18 cellular contexts compared by ENCODE assay signal in the genomic region with DNA sequence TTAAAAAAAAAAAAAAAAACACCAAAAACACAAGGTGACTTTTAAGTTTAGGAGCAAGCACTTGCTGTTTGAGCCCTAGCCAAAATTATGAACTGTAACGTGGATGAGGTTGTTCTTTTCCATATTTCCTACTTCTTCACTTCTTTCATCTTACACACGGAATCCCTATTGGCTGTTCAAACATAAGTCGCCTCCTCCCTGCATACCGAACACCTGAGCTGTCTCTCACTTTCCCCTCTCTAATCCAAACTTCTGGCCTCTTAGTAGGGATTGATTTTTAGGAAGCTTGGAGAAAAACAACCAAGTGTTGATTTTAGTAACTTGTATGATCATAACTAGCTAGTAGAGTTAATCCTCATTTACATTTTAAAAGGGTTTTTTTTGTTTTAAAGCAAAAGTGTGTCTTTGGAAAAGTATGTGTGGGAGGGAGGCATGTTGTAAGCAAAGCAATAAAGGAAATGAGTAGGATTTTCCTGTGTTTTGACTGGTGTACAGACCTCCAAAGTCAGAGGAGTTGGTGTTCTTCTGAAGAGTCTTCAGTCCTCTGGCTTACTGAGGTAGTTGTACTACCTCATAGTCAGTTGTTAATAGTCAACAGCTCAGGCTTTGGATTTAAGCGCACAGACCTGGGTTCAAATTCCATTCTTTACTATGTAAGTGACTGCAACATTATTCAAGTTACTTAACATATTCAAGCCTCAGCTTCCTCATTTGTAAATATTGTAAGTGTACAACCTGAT. TPM values are rescaled to one million over a fixed set of nuclear protein-coding genes. Genes with fewer than 3 reads are reported as not detected.
DNase-seq lines count a peak whose midpoint lies in the region; ATAC-seq, FAIRE-seq and TF ChIP-seq lines count a peak whose summit lies in the region.
"Had no signal": no experiment of that assay in that cellular context is flagged by ENCODE, and none has a peak within 500 bp of the region (broad histone marks: within the 10 kb centered on the region; RNA-seq: fewer than 3 reads in every experiment).

No MANE protein-coding gene starts in this region.

- H3K9me3 ChIP-seq in astrocyte (ENCODE audit: insufficient read depth, low read depth, low read length) (no peaks in the 10 kb centered on the region), sigmoid colon (no peaks in the 10 kb centered on the region)
- H3K9me3 ChIP-seq: HAP-1 had no signal

- no peak overlapping the region for H2AFZ ChIP-seq in astrocyte (ENCODE audit: low read depth, low read length)
- H2AFZ ChIP-seq: parathyroid adenoma had no signal

- FAIRE-seq in astrocyte (lab: Jason Lieb, UNC): no peak
- FAIRE-seq: GM12892, urothelium cell line had no signal

- H3K36me3 ChIP-seq in astrocyte (ENCODE audit: insufficient read depth, low read length): peaks cover 41% of the 10 kb centered on the region
- peaks cover 4 to 86% (median 19%) of the 10 kb centered on the region in 4 donors for H3K36me3 ChIP-seq in sigmoid colon

- DNase-seq in stimulated activated naive CD8-positive, alpha-beta T cell treated with anti-CD3 and anti-CD28 coated beads, Interleukin-15, Interleukin-2, amounts not matched to agents 100 U/mL and 50 U/mL, for 24 hours: no peak
- DNase-seq in stimulated activated naive CD8-positive, alpha-beta T cell treated with anti-CD3 and anti-CD28 coated beads, Interleukin-15, amount 100 ng/mL, for 72 hours: no peak
- DNase-seq in astrocyte (ENCODE audit: low read depth) (peak; percentile 30), kidney glomerular epithelial cell (lab: John Stamatoyannopoulos, UW) (peak; percentile 54), T1000 (lab: John Stamatoyannopoulos, UW) (no peak), sigmoid colon (no peak), GM13977 (ENCODE audit: low spot score) (no peak)
- DNase-seq: activated CD4-positive, alpha-beta T cell treated with anti-CD3 and anti-CD28 coated beads, Interleukin-2, amount 50 U/mL, for 48 hours; activated naive CD4-positive, alpha-beta T cell treated with anti-CD3 and anti-CD28 coated beads for 36 hours; cerebellar nuclear complex; DMS79 treated with DMSO at 0.1 percent for 48 hours; NCI-H1417; T-helper 2 cell had no signal

- H3K4me3 Mint-ChIP-seq in stimulated activated naive CD8-positive, alpha-beta T cell treated with anti-CD3 and anti-CD28 coated beads, Interleukin-15, amount 100 ng/mL, for 72 hours: no peak overlapping the region
- H3K4me3 Mint-ChIP-seq in astrocyte (ENCODE audit: unreplicated experiment): no peak overlapping the region
- H3K4me3 Mint-ChIP-seq: activated naive CD4-positive, alpha-beta T cell treated with anti-CD3 and anti-CD28 coated beads for 36 hours had no signal

- intact Hi-C loops in sigmoid colon (cut with DNase I): no loop called here

- H3K27ac Mint-ChIP-seq in stimulated activated naive CD8-positive, alpha-beta T cell treated with anti-CD3 and anti-CD28 coated beads, Interleukin-15, amount 100 ng/mL, for 72 hours: no peak overlapping the region
- H3K27ac Mint-ChIP-seq in astrocyte (ENCODE audit: unreplicated experiment): peak overlapping the region; percentile 54
- H3K27ac Mint-ChIP-seq: activated naive CD4-positive, alpha-beta T cell treated with anti-CD3 and anti-CD28 coated beads for 36 hours had no signal

- H3K4me2 ChIP-seq in astrocyte (ENCODE audit: low read length): peak overlapping the region; percentile 43

- no peak for TF ChIP-seq CTCF in astrocyte (IDR thresholded peaks at IDR 0.05; ENCODE audit: insufficient read depth, low read depth, low read length)
- no peak for TF ChIP-seq CTCF in sigmoid colon (IDR thresholded peaks at IDR 0.05)
- no peak for TF ChIP-seq CTCF in GM13977 (IDR thresholded peaks at IDR 0.05; ENCODE audit: extremely low read depth, insufficient read depth, missing control alignments)

- no peak for TF ChIP-seq POLR2A in sigmoid colon (IDR thresholded peaks at IDR 0.05)

- H3K4me3 ChIP-seq in astrocyte (ENCODE audit: insufficient read depth, low read depth, low read length) (no peak overlapping the region), sigmoid colon (no peak overlapping the region)
- H3K4me3 ChIP-seq: HAP-1 had no signal

- 91 to 93% methylated on average over 5 of the region's 5 CpGs for WGBS in sigmoid colon, 2 donors

- peak overlapping the region; percentile 21 for H3K27ac ChIP-seq in astrocyte (ENCODE audit: low read depth, low read length)
- H3K27ac ChIP-seq in sigmoid colon: no peak overlapping the region
- H3K27ac ChIP-seq: parathyroid adenoma had no signal

- peaks cover 51% of the 10 kb centered on the region for H3K79me2 ChIP-seq in astrocyte (ENCODE audit: insufficient read depth, low read length)

- ATAC-seq in stimulated activated naive CD8-positive, alpha-beta T cell treated with anti-CD3 and anti-CD28 coated beads, Interleukin-15, Interleukin-2, amounts not matched to agents 100 U/mL and 50 U/mL, for 24 hours: peak; percentile 59
- no peak for ATAC-seq in stimulated activated naive CD8-positive, alpha-beta T cell treated with anti-CD3 and anti-CD28 coated beads, Interleukin-15, amount 100 ng/mL, for 72 hours
- no peak for ATAC-seq in HG03378 (IDR thresholded peaks at IDR 0.05; ENCODE audit: unreplicated experiment)

- peaks cover 19% of the 10 kb centered on the region for H3K4me1 Mint-ChIP-seq in stimulated activated naive CD8-positive, alpha-beta T cell treated with anti-CD3 and anti-CD28 coated beads, Interleukin-15, amount 100 ng/mL, for 72 hours
- peaks cover 50% of the 10 kb centered on the region for H3K4me1 Mint-ChIP-seq in astrocyte (ENCODE audit: low read depth, unreplicated experiment)

- H3K36me3 Mint-ChIP-seq in astrocyte (ENCODE audit: low read depth, unreplicated experiment): peaks cover 19% of the 10 kb centered on the region

- in situ Hi-C loops in GM13977 (cut with MboI; ENCODE audit: low pct_unique_long_range_greater_than_20kb, low sequenced_read_pairs, unreplicated experiment): loop anchor here (10.0 kb wide), 1 partner anchor 215 kb away; no protein-coding TSS in a partner anchor

- H4K20me1 ChIP-seq in astrocyte (ENCODE audit: insufficient read depth, low read length): peaks cover 19% of the 10 kb centered on the region

- H3K9me3 Mint-ChIP-seq in stimulated activated naive CD8-positive, alpha-beta T cell treated with anti-CD3 and anti-CD28 coated beads, Interleukin-15, amount 100 ng/mL, for 72 hours: no peaks in the 10 kb centered on the region
- no peaks in the 10 kb centered on the region for H3K9me3 Mint-ChIP-seq in astrocyte (ENCODE audit: unreplicated experiment)
- H3K9me3 Mint-ChIP-seq: activated naive CD4-positive, alpha-beta T cell treated with anti-CD3 and anti-CD28 coated beads for 36 hours had no signal

- no peak overlapping the region for H3K9ac ChIP-seq in astrocyte (ENCODE audit: low read length)
- H3K9ac ChIP-seq: parathyroid adenoma had no signal

- no peaks in the 10 kb centered on the region for H3K27me3 Mint-ChIP-seq in stimulated activated naive CD8-positive, alpha-beta T cell treated with anti-CD3 and anti-CD28 coated beads, Interleukin-15, amount 100 ng/mL, for 72 hours
- H3K27me3 Mint-ChIP-seq in astrocyte (ENCODE audit: low read depth, unreplicated experiment): no peaks in the 10 kb centered on the region

- TF ChIP-seq EP300 in sigmoid colon (IDR thresholded peaks at IDR 0.05): no peak

- no peaks in the 10 kb centered on the region for H3K27me3 ChIP-seq in astrocyte (ENCODE audit: insufficient read depth, low read length)
- no peaks in the 10 kb centered on the region for H3K27me3 ChIP-seq in sigmoid colon

- peaks cover 12% of the 10 kb centered on the region for H3K4me1 ChIP-seq in astrocyte (ENCODE audit: insufficient read depth, low read length)
- H3K4me1 ChIP-seq in sigmoid colon: peaks cover 0 to 14% (median 0%) of the 10 kb centered on the region in 4 donors

RNA-seq across cellular contexts. Expression of gene RABGEF1, which starts 39.3 kb away (rescaled TPM):
- total RNA-seq in astrocyte (31.4 and 33.2 TPM in 2 replicates), sigmoid colon (10 to 100 TPM; 36.4 to 47.2 (median 41.3) TPM)
- 10 to 100 TPM; 10.2 to 15.7 (median 13.2) TPM for polyA plus RNA-seq in sigmoid colon

Comparison
In these comparisons a context has a peak if more than half of its experiments do, and no peak if none do; other contexts are left out.
1. DNase-seq: peak in astrocyte (single experiment) and kidney glomerular epithelial cell (single experiment); none in stimulated activated naive CD8-positive, alpha-beta T cell treated with anti-CD3 and anti-CD28 coated beads, Interleukin-15, Interleukin-2, amounts not matched to agents 100 U/mL and 50 U/mL, for 24 hours (single experiment), stimulated activated naive CD8-positive, alpha-beta T cell treated with anti-CD3 and anti-CD28 coated beads, Interleukin-15, amount 100 ng/mL, for 72 hours (0 of 2), T1000 (single experiment), sigmoid colon (single experiment) and GM13977 (single experiment).